ENCODE assay signal across 9 cellular contexts in genomic region chr12:63955831-63956685, GRCh38.
DNase-seq lines count a peak whose midpoint lies in the region; ATAC-seq and TF ChIP-seq lines count a peak whose summit lies in the region.
"Had no signal": no experiment of that assay in that cellular context is flagged by ENCODE, and none has a peak within 500 bp of the region (broad histone marks: within the 10 kb centered on the region; RNA-seq: fewer than 3 reads in every experiment).

No MANE protein-coding gene starts in this region.

- H3K36me3 ChIP-seq in brain microvascular endothelial cell (replicated peaks) (no peaks in the 10 kb centered on the region), liver (ENCODE audit: control insufficient read depth in 4 of 4, insufficient read depth in 3 of 4, low read depth in 1 of 4, low read length in 3 of 4) (no peaks in the 10 kb centered on the region), suprapubic skin (no peaks in the 10 kb centered on the region)

- no peak for TF ChIP-seq EP300 in suprapubic skin (IDR thresholded peaks at IDR 0.05)

- H3K9me3 ChIP-seq in liver (ENCODE audit: control insufficient read depth in 4 of 4, low read length in 3 of 4): no peaks in the 10 kb centered on the region
- no peaks in the 10 kb centered on the region for H3K9me3 ChIP-seq in suprapubic skin

- H3K27me3 ChIP-seq in brain microvascular endothelial cell (replicated peaks) (no peaks in the 10 kb centered on the region), liver (ENCODE audit: control insufficient read depth in 4 of 4, insufficient read depth in 4 of 4, low read length in 3 of 4) (no peaks in the 10 kb centered on the region), suprapubic skin (no peaks in the 10 kb centered on the region)

- no peak overlapping the region for H3K9ac ChIP-seq in liver (ENCODE audit: low read depth in 1 of 2, low read length in 2 of 2)

- TF ChIP-seq RAD21 in liver (IDR thresholded peaks at IDR 0.05): peak; percentile 30 to 34

- 44% methylated on average over 9 of the region's 9 CpGs for WGBS in liver
- WGBS in suprapubic skin: 62% methylated on average over 9 of the region's 9 CpGs

- ATAC-seq in HG02938 (IDR thresholded peaks at IDR 0.05; ENCODE audit: unreplicated experiment): peak; percentile 68
- ATAC-seq in HG03565 (IDR thresholded peaks at IDR 0.05; ENCODE audit: unreplicated experiment): no peak

- TF ChIP-seq CTCF in brain microvascular endothelial cell (IDR thresholded peaks at IDR 0.05; ENCODE audit: low read depth, low read length, missing control alignments): no peak
- TF ChIP-seq CTCF in liver (IDR thresholded peaks at IDR 0.05; ENCODE audit: low read depth, low read length, missing input control): no peak
- no peak for TF ChIP-seq CTCF in suprapubic skin (IDR thresholded peaks at IDR 0.05)

- H3K4me1 ChIP-seq in liver (ENCODE audit: control insufficient read depth in 4 of 4, insufficient read depth in 4 of 4, low read length in 3 of 4) (peaks cover 0 to 9% (median 5%) of the 10 kb centered on the region in 4 donors), suprapubic skin (peaks cover 11% of the 10 kb centered on the region)

- in situ Hi-C loops in brain microvascular endothelial cell (cut with HindIII; ENCODE audit: low pct_ligation_motif_present, low sequenced_read_pairs): no loop called here

- H3K27ac ChIP-seq in brain microvascular endothelial cell (no peak overlapping the region), liver (ENCODE audit: low read depth in 1 of 2, low read length in 2 of 2) (peak overlapping the region; percentile 36 to 77), suprapubic skin (peak overlapping the region; percentile 80)

- H3K4me3 ChIP-seq in brain microvascular endothelial cell (ENCODE audit: low read depth, low read length) (no peak overlapping the region), liver (ENCODE audit: low read depth in 1 of 3, low read length in 3 of 3) (no peak overlapping the region), suprapubic skin (peak overlapping the region; percentile 10)

- peak; percentile 59 for DNase-seq in brain microvascular endothelial cell
- peak in 1 of 2 donors; percentile 69 for DNase-seq in suprapubic skin (ENCODE audit: low spot score in 2 of 2)
- no peak for DNase-seq in NCI-H2107 (lab: John Stamatoyannopoulos, UW)
- DNase-seq in activated CD4-positive, alpha-beta T cell treated with anti-CD3 and anti-CD28 coated beads, Interleukin-2, amount 50 U/mL, for 1 hour: no peak
- DNase-seq in NCI-H1048 (lab: John Stamatoyannopoulos, UW): no peak
- DNase-seq: midbrain had no signal

- no peak for TF ChIP-seq POLR2A in suprapubic skin (IDR thresholded peaks at IDR 0.05)

TF ChIP-seq in liver, 16 proteins besides CTCF, POLR2A, EP300 and RAD21:
- TF ChIP-seq, protein P1, sequence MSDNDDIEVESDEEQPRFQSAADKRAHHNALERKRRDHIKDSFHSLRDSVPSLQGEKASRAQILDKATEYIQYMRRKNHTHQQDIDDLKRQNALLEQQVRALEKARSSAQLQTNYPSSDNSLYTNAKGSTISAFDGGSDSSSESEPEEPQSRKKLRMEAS (IDR thresholded peaks at IDR 0.05): peak; percentile 42
- TF ChIP-seq HNF4A (conservative IDR thresholded peaks at IDR 0.05) (no peak), HNF4G (IDR thresholded peaks at IDR 0.05) (no peak), JUND (IDR thresholded peaks at IDR 0.05) (peak; percentile 37 to 51), SP1 (IDR thresholded peaks at IDR 0.05) (peak; percentile 33), EGR1 (IDR thresholded peaks at IDR 0.05; ENCODE audit: low read depth in 2 of 2) (no peak), FOXA1 (IDR thresholded peaks at IDR 0.05) (no peak), ATF3 (IDR thresholded peaks at IDR 0.05) (no peak)
TF ChIP-seq in liver: peak in this region for 3.
